Comparison of ENCODE assay signal across 15 cellular contexts in genomic region chr12:92556622-92557421, GRCh38.
A peak's percentile ranks its signal among the peaks of the same experiment; 100 is the strongest.
DNase-seq lines count a peak whose midpoint lies in the region; ATAC-seq and TF ChIP-seq lines count a peak whose summit lies in the region.
"Had no signal": no experiment of that assay in that cellular context is flagged by ENCODE, and none has a peak within 500 bp of the region (broad histone marks: within the 10 kb centered on the region; RNA-seq: fewer than 3 reads in every experiment).

No MANE protein-coding gene starts in this region.

- H3K27ac ChIP-seq in CD4-positive, CD25-positive, alpha-beta regulatory T cell (ENCODE audit: insufficient read depth, low read length, poor library complexity, severe bottlenecking): peak overlapping the region; percentile 55
- peak overlapping the region; percentile 21 to 81 (median 79) for H3K27ac ChIP-seq in adrenal gland
- no peak overlapping the region for H3K27ac ChIP-seq in foreskin keratinocyte

- intact Hi-C loops in adrenal gland (cut with DNase I): loop anchor here in 1 of 2 donors (10.0 kb wide), 1 partner anchor 52 kb away; no protein-coding TSS in a partner anchor
- intact Hi-C loops in head of caudate nucleus (cut with DNase I): no loop called here

- 94 to 99% (median 95%) methylated on average over 9 of the region's 9 CpGs for WGBS in adrenal gland, 4 donors

- H3K4me1 ChIP-seq in CD4-positive, CD25-positive, alpha-beta regulatory T cell (ENCODE audit: control insufficient read depth, insufficient read depth, low read length, poor library complexity, severe bottlenecking): peaks cover 23% of the 10 kb centered on the region
- peaks cover 45 to 78% of the 10 kb centered on the region in 2 donors for H3K4me1 ChIP-seq in adrenal gland (replicated peaks in 1 of 2)
- peaks cover 15% of the 10 kb centered on the region for H3K4me1 ChIP-seq in foreskin keratinocyte

- peaks cover 0 to 2% (median 0%) of the 10 kb centered on the region in 7 donors for H3K9me3 Mint-ChIP-seq in CD4-positive, CD25-positive, alpha-beta regulatory T cell

- H3K4me3 Mint-ChIP-seq in CD4-positive, CD25-positive, alpha-beta regulatory T cell: peak overlapping the region; percentile 35 to 67 (median 56)

- no peak for TF ChIP-seq CTCF in adrenal gland (IDR thresholded peaks at IDR 0.05)
- TF ChIP-seq CTCF in foreskin keratinocyte (conservative IDR thresholded peaks at IDR 0.05): no peak

- TF ChIP-seq POLR2A in GM15510 (IDR thresholded peaks at IDR 0.05; ENCODE audit: borderline replicate concordance, extremely low read depth, insufficient read length) (peak; percentile 49), adrenal gland (IDR thresholded peaks at IDR 0.05) (no peak)

- no peaks in the 10 kb centered on the region for H3K36me3 Mint-ChIP-seq in CD4-positive, CD25-positive, alpha-beta regulatory T cell

- no peaks in the 10 kb centered on the region for H3K27me3 Mint-ChIP-seq in CD4-positive, CD25-positive, alpha-beta regulatory T cell

- peak overlapping the region; percentile 61 for H3K4me3 ChIP-seq in CD4-positive, CD25-positive, alpha-beta regulatory T cell (ENCODE audit: low read depth, low read length)
- no peak overlapping the region for H3K4me3 ChIP-seq in adrenal gland
- H3K4me3 ChIP-seq: smooth muscle cell had no signal

- H3K27ac Mint-ChIP-seq in CD4-positive, CD25-positive, alpha-beta regulatory T cell: peak overlapping the region; percentile 82 to 95 (median 90)

- peaks cover 13 to 31% (median 23%) of the 10 kb centered on the region in 4 donors for H3K4me1 Mint-ChIP-seq in CD4-positive, CD25-positive, alpha-beta regulatory T cell

- no peak for ATAC-seq in CD4-positive, CD25-positive, alpha-beta regulatory T cell (ENCODE audit: low read depth in 2 of 2)
- peak; percentile 27 for ATAC-seq in HG03439 (IDR thresholded peaks at IDR 0.05; ENCODE audit: unreplicated experiment)
- ATAC-seq in foreskin keratinocyte: no peak
- ATAC-seq: left ventricle myocardium superior had no signal

- H3K27me3 ChIP-seq in CD4-positive, CD25-positive, alpha-beta regulatory T cell (ENCODE audit: control insufficient read depth, insufficient read depth, low read length): no peaks in the 10 kb centered on the region
- H3K27me3 ChIP-seq in adrenal gland (no peaks in the 10 kb centered on the region), foreskin keratinocyte (no peaks in the 10 kb centered on the region)

- H3K36me3 ChIP-seq in CD4-positive, CD25-positive, alpha-beta regulatory T cell (ENCODE audit: control insufficient read depth, insufficient read depth, low read length): no peaks in the 10 kb centered on the region
- H3K36me3 ChIP-seq in adrenal gland (replicated peaks in 1 of 2): no peaks in the 10 kb centered on the region

- peak in 1 of 3 donors; percentile 19 for DNase-seq in CD4-positive, CD25-positive, alpha-beta regulatory T cell
- no peak for DNase-seq in adrenal gland
- DNase-seq in COLO829 (ENCODE audit: low spot score): no peak
- no peak for DNase-seq in NCI-H446 (lab: John Stamatoyannopoulos, UW)
- no peak for DNase-seq in head of caudate nucleus
- no peak for DNase-seq in foreskin keratinocyte
- DNase-seq: activated CD4-positive, alpha-beta T cell treated with anti-CD3 and anti-CD28 coated beads, Interleukin-2, amount 50 U/mL, for 4 hours; AML-193; Kasumi-1; left ventricle myocardium superior; NCI-H2029 treated with DMSO at 0.1 percent for 48 hours; SW 1271 had no signal

- H3K9me3 ChIP-seq in CD4-positive, CD25-positive, alpha-beta regulatory T cell (ENCODE audit: control insufficient read depth in 2 of 2, low read length in 2 of 2): no peaks in the 10 kb centered on the region
- no peaks in the 10 kb centered on the region for H3K9me3 ChIP-seq in adrenal gland (replicated peaks in 1 of 3)
